In genomic region chr15:74664670-74665069, GRCh38 we compare ENCODE assay signal across 1 cellular context.
TF ChIP-seq lines count a peak whose summit lies in the region.

No MANE protein-coding gene starts in this region.

TF ChIP-seq in WTC11, 78 proteins besides CTCF, POLR2A, EP300 and RAD21:
- TF ChIP-seq SMAD3 (CRISPR knock-in tag; IDR thresholded peaks at IDR 0.05; ENCODE audit: borderline replicate concordance) (no peak), GABPB1 (CRISPR knock-in tag; IDR thresholded peaks at IDR 0.05) (no peak), STAT6 (CRISPR knock-in tag; conservative IDR thresholded peaks at IDR 0.05; ENCODE audit: low read depth) (no peak), NR1H2 (CRISPR knock-in tag; IDR thresholded peaks at IDR 0.05) (no peak), RORB (CRISPR knock-in tag; IDR thresholded peaks at IDR 0.05) (no peak)
- TF ChIP-seq, protein P1, sequence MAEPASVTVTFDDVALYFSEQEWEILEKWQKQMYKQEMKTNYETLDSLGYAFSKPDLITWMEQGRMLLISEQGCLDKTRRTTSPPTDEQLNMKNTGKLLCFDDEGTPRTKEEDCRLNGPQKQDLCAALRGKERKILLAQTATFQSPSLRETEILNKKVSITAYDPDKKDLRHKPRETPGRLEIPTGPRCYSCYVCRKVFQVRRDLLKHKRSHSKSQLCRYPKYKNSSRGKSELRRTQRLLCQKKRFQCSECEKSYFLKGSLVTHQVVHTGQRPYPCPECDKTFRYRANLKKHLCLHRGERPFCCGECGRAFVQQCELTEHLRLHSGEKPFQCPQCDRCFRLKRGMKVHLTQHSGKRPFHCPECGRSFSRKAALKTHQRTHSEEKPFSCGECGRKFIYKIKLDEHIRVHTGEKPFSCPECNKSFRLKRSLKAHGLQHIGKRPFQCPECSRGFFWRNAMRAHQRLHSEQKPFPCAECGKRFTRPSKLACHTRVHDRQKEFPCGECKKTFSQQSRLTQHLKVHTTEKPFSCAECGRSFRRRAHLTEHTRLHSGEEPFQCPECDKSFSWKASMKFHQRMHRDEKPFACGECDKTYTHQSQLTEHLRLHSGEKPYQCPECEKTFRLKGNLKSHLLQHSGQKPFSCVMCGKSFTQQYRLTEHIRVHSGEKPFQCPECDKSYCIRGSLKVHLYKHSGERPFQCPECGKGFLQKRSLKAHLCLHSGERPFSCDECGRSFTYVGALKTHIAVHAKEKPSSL (CRISPR knock-in tag; conservative IDR thresholded peaks at IDR 0.05), result no peak
